ENCODE assay signal across 28 cellular contexts in the genomic region with DNA sequence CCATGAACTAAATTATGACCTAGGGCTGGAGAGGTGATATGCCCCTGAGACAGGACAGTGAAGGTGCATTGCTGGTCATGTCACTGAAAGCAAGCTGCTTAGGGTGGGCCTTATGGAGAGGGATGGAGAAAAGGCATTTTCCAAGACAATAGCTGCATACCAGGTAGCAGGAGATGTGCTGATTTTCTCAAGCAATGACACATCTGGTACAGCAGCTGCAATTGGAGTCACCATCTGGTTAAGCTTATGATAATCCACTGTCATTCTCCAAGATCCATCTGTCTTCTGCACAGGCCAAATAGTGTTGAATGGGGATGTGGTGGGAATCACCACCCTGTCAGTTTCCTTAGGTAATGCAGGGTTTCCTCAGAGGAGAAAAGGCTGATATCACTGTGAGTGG. TPM values are rescaled to one million over a fixed set of nuclear protein-coding genes. Genes with fewer than 3 reads are reported as not detected.
DNase-seq lines count a peak whose midpoint lies in the region; ATAC-seq lines count a peak whose summit lies in the region.
"Had no signal": no experiment of that assay in that cellular context is flagged by ENCODE, and none has a peak within 500 bp of the region (broad histone marks: within the 10 kb centered on the region; RNA-seq: fewer than 3 reads in every experiment).

No MANE protein-coding gene starts in this region.

- H3K27ac Mint-ChIP-seq in activated CD8-positive, alpha-beta memory T cell treated with anti-CD3 and anti-CD28 coated beads, Interleukin-2, amount 10 ng/mL, durations not matched to agents 7 days and 5 days, result peak overlapping the region; percentile 70
- peak overlapping the region; percentile 4 for H3K27ac Mint-ChIP-seq in dendritic cell treated with granulocyte-macrophage colony-stimulating factor and Interleukin-4, amounts not matched to agents 40 ng/mL and 50 ng/mL, for 4 days
- H3K27ac Mint-ChIP-seq in stimulated activated effector memory CD8-positive, alpha-beta T cell treated with anti-CD3 and anti-CD28 coated beads, Interleukin-12 subunit alpha, Interleukin-12 subunit beta, amount 100 ng/mL, for 72 hours, result peak overlapping the region; percentile 57

- no peak for DNase-seq in activated CD8-positive, alpha-beta memory T cell treated with anti-CD3 and anti-CD28 coated beads, Interleukin-2, amount 10 ng/mL, durations not matched to agents 7 days and 5 days
- no peak for DNase-seq in activated CD8-positive, alpha-beta memory T cell treated with anti-CD3 and anti-CD28 coated beads for 24 hours
- DNase-seq in NCI-H524 (lab: John Stamatoyannopoulos, UW), result peak; percentile 87 to 94
- DNase-seq in stimulated activated effector memory CD8-positive, alpha-beta T cell treated with anti-CD3 and anti-CD28 coated beads, Interleukin-12 subunit alpha, Interleukin-12 subunit beta, amount 100 ng/mL, for 72 hours (ENCODE audit: low spot score in 2 of 2), result no peak
- DNase-seq in activated T-cell treated with anti-CD3 and anti-CD28 coated beads, Interleukin-2, amount 50 U/mL, for 1 hour, result no peak
- DNase-seq in NCI-H748 treated with DMSO at 0.1 percent for 48 hours (lab: John Stamatoyannopoulos, UW), result no peak
- DNase-seq: activated CD4-positive, alpha-beta T cell treated with anti-CD3 and anti-CD28 coated beads for 1 hour; activated effector memory CD4-positive, alpha-beta T cell treated with Interleukin-2 at 50 U/mL for 16 hours; activated naive CD8-positive, alpha-beta T cell treated with anti-CD3 and anti-CD28 coated beads, Interleukin-2, amount 10 ng/mL, durations not matched to agents 7 days and 5 days; central memory CD4-positive, alpha-beta T cell; cortex of kidney; DMS53; effector memory CD8-positive, alpha-beta T cell; foreskin fibroblast; H9; head of caudate nucleus; Kasumi-1; left ventricle myocardium inferior; NCI-H1436; NCI-H446; NK-92 treated with Interleukin-12 subunit alpha and Interleukin-12 subunit beta, amount 100 ng/mL, for 24 hours; nucleus accumbens; right lobe of liver; Right ventricle myocardium superior; stomach; uterus had no signal

- CTCF ChIA-PET in activated CD8-positive, alpha-beta memory T cell treated with anti-CD3 and anti-CD28 coated beads, Interleukin-2, amount 10 ng/mL, durations not matched to agents 7 days and 5 days (lab: Charles Lee), result no interaction called here

- H3K36me3 Mint-ChIP-seq in activated CD8-positive, alpha-beta memory T cell treated with anti-CD3 and anti-CD28 coated beads, Interleukin-2, amount 10 ng/mL, durations not matched to agents 7 days and 5 days, result peaks cover 24% of the 10 kb centered on the region
- peaks cover 20% of the 10 kb centered on the region for H3K36me3 Mint-ChIP-seq in dendritic cell treated with granulocyte-macrophage colony-stimulating factor and Interleukin-4, amounts not matched to agents 40 ng/mL and 50 ng/mL, for 4 days (ENCODE audit: low read depth)
- peaks cover 7% of the 10 kb centered on the region for H3K36me3 Mint-ChIP-seq in stimulated activated effector memory CD8-positive, alpha-beta T cell treated with anti-CD3 and anti-CD28 coated beads, Interleukin-12 subunit alpha, Interleukin-12 subunit beta, amount 100 ng/mL, for 72 hours

- peaks cover 15% of the 10 kb centered on the region for H3K4me1 Mint-ChIP-seq in activated CD8-positive, alpha-beta memory T cell treated with anti-CD3 and anti-CD28 coated beads, Interleukin-2, amount 10 ng/mL, durations not matched to agents 7 days and 5 days
- H3K4me1 Mint-ChIP-seq in dendritic cell treated with granulocyte-macrophage colony-stimulating factor and Interleukin-4, amounts not matched to agents 40 ng/mL and 50 ng/mL, for 4 days (ENCODE audit: low read depth), result no peaks in the 10 kb centered on the region
- H3K4me1 Mint-ChIP-seq in stimulated activated effector memory CD8-positive, alpha-beta T cell treated with anti-CD3 and anti-CD28 coated beads, Interleukin-12 subunit alpha, Interleukin-12 subunit beta, amount 100 ng/mL, for 72 hours, result peaks cover 9% of the 10 kb centered on the region

- peaks cover 8% of the 10 kb centered on the region for H3K9me3 Mint-ChIP-seq in activated CD8-positive, alpha-beta memory T cell treated with anti-CD3 and anti-CD28 coated beads, Interleukin-2, amount 10 ng/mL, durations not matched to agents 7 days and 5 days (ENCODE audit: low read depth)
- peaks cover 15% of the 10 kb centered on the region for H3K9me3 Mint-ChIP-seq in dendritic cell treated with granulocyte-macrophage colony-stimulating factor and Interleukin-4, amounts not matched to agents 40 ng/mL and 50 ng/mL, for 4 days
- peaks cover 11% of the 10 kb centered on the region for H3K9me3 Mint-ChIP-seq in stimulated activated effector memory CD8-positive, alpha-beta T cell treated with anti-CD3 and anti-CD28 coated beads, Interleukin-12 subunit alpha, Interleukin-12 subunit beta, amount 100 ng/mL, for 72 hours

- ATAC-seq in activated CD8-positive, alpha-beta memory T cell treated with anti-CD3 and anti-CD28 coated beads, Interleukin-2, amount 10 ng/mL, durations not matched to agents 7 days and 5 days, result no peak
- no peak for ATAC-seq in stimulated activated effector memory CD8-positive, alpha-beta T cell treated with anti-CD3 and anti-CD28 coated beads, Interleukin-12 subunit alpha, Interleukin-12 subunit beta, amount 100 ng/mL, for 72 hours
- no peak for ATAC-seq in HG02852 (IDR thresholded peaks at IDR 0.05; ENCODE audit: unreplicated experiment)
- ATAC-seq: effector memory CD8-positive, alpha-beta T cell; right lobe of liver had no signal

- intact Hi-C loops in dendritic cell treated with granulocyte-macrophage colony-stimulating factor and Interleukin-4, amounts not matched to agents 40 ng/mL and 50 ng/mL, for 4 days (cut with micrococcal nuclease), result no loop called here

- no peak overlapping the region for H3K4me3 Mint-ChIP-seq in activated CD8-positive, alpha-beta memory T cell treated with anti-CD3 and anti-CD28 coated beads, Interleukin-2, amount 10 ng/mL, durations not matched to agents 7 days and 5 days
- no peak overlapping the region for H3K4me3 Mint-ChIP-seq in dendritic cell treated with granulocyte-macrophage colony-stimulating factor and Interleukin-4, amounts not matched to agents 40 ng/mL and 50 ng/mL, for 4 days
- H3K4me3 Mint-ChIP-seq in stimulated activated effector memory CD8-positive, alpha-beta T cell treated with anti-CD3 and anti-CD28 coated beads, Interleukin-12 subunit alpha, Interleukin-12 subunit beta, amount 100 ng/mL, for 72 hours, result no peak overlapping the region
- H3K4me3 Mint-ChIP-seq: activated naive CD8-positive, alpha-beta T cell treated with anti-CD3 and anti-CD28 coated beads, Interleukin-2, amount 10 ng/mL, durations not matched to agents 7 days and 5 days; effector memory CD8-positive, alpha-beta T cell; H9 had no signal

- no peaks in the 10 kb centered on the region for H3K27me3 Mint-ChIP-seq in activated CD8-positive, alpha-beta memory T cell treated with anti-CD3 and anti-CD28 coated beads, Interleukin-2, amount 10 ng/mL, durations not matched to agents 7 days and 5 days
- H3K27me3 Mint-ChIP-seq in dendritic cell treated with granulocyte-macrophage colony-stimulating factor and Interleukin-4, amounts not matched to agents 40 ng/mL and 50 ng/mL, for 4 days, result no peaks in the 10 kb centered on the region
- H3K27me3 Mint-ChIP-seq: activated naive CD8-positive, alpha-beta T cell treated with anti-CD3 and anti-CD28 coated beads, Interleukin-2, amount 10 ng/mL, durations not matched to agents 7 days and 5 days; effector memory CD8-positive, alpha-beta T cell had no signal

RNA-seq across cellular contexts. Expression of gene ADSS2, which starts 54.6 kb away (rescaled TPM):
- 10 to 100 TPM; 52.0 to 66.7 TPM for total RNA-seq in activated CD8-positive, alpha-beta memory T cell treated with anti-CD3 and anti-CD28 coated beads, Interleukin-2, amount 10 ng/mL, durations not matched to agents 7 days and 5 days

Comparison
In these comparisons a context has a peak if more than half of its experiments do, and no peak if none do; other contexts are left out.
1. DNase-seq: peak in NCI-H524 (2 of 2); none in activated CD8-positive, alpha-beta memory T cell treated with anti-CD3 and anti-CD28 coated beads, Interleukin-2, amount 10 ng/mL, durations not matched to agents 7 days and 5 days (single experiment), activated CD8-positive, alpha-beta memory T cell treated with anti-CD3 and anti-CD28 coated beads for 24 hours (single experiment), stimulated activated effector memory CD8-positive, alpha-beta T cell treated with anti-CD3 and anti-CD28 coated beads, Interleukin-12 subunit alpha, Interleukin-12 subunit beta, amount 100 ng/mL, for 72 hours (0 of 2), activated T-cell treated with anti-CD3 and anti-CD28 coated beads, Interleukin-2, amount 50 U/mL, for 1 hour (single experiment) and NCI-H748 treated with DMSO at 0.1 percent for 48 hours (single experiment).
2. H3K27ac Mint-ChIP-seq: peak in every context shown above with its lines; median percentile 70 in activated CD8-positive, alpha-beta memory T cell treated with anti-CD3 and anti-CD28 coated beads, Interleukin-2, amount 10 ng/mL, durations not matched to agents 7 days and 5 days; 57 in stimulated activated effector memory CD8-positive, alpha-beta T cell treated with anti-CD3 and anti-CD28 coated beads, Interleukin-12 subunit alpha, Interleukin-12 subunit beta, amount 100 ng/mL, for 72 hours; 4 in dendritic cell treated with granulocyte-macrophage colony-stimulating factor and Interleukin-4, amounts not matched to agents 40 ng/mL and 50 ng/mL, for 4 days.